In the genomic region with DNA sequence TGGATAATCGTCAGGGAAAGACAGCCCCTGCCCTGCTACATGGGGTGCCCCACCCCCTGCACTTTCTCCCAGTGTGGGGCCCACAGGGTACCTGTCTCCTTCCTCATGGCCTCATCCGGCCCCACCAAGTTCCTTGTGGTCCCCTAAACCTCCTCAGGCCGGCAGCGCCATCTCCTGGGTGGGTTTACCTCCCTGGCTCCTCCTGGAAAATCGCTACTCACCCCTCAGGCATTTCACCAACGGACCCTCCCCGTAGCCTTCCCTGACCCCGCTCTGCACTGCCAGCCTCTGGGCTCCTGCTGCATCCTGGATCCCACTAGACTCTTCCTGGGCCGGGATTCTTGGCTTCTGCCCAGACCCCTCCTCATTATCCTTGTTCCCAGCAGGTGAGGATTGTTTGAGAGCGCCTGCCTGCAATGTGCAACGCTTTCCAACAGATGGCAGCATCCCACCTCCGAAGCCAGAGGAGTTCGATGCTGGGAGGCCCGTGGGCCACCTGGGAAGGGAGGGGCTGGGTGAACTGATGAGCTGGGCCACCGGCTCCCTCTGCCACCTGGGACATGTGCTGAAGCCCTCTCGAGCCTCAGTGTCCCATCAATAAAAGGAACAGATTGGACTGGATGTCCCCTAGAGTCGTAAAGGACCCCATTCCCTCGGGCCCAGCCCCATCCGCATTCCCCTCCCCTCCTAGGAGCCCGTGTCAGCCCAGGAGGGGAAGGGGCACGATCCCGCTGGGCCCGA, we compare ENCODE assay signal across 8 cellular contexts. TPM values are rescaled to one million over a fixed set of nuclear protein-coding genes. Genes with fewer than 3 reads are reported as not detected.
DNase-seq lines count a peak whose midpoint lies in the region; ATAC-seq and TF ChIP-seq lines count a peak whose summit lies in the region.

No MANE protein-coding gene starts in this region.

- intact Hi-C loops in activated CD8-positive, alpha-beta T cell treated with anti-CD3 and anti-CD28 coated beads for 36 hours (cut with micrococcal nuclease) = loop anchor here (5.0 kb wide), 2 partner anchors 116 to 151 kb away; no protein-coding TSS in a partner anchor
- intact Hi-C loops in naive thymus-derived CD4-positive, alpha-beta T cell (cut with micrococcal nuclease) = loop anchor here (1.0 to 2.0 kb wide), 3 partner anchors 32 to 154 kb away; no protein-coding TSS in a partner anchor

- H2BK15ac ChIP-seq in H9 (ENCODE audit: low read depth, low read length) = no peak overlapping the region

- H3T11ph ChIP-seq in H9 (ENCODE audit: low read length) = no peak overlapping the region

- H3K36me3 Mint-ChIP-seq in H9 (ENCODE audit: insufficient read depth in 1 of 3, low read depth in 3 of 3) (no peaks in the 10 kb centered on the region), endothelial cell (ENCODE audit: low read depth, unreplicated experiment) (peaks cover 11% of the 10 kb centered on the region)
- H3K36me3 Mint-ChIP-seq in activated CD8-positive, alpha-beta T cell treated with anti-CD3 and anti-CD28 coated beads for 36 hours (ENCODE audit: low read depth) = no peaks in the 10 kb centered on the region
- no peaks in the 10 kb centered on the region for H3K36me3 Mint-ChIP-seq in naive thymus-derived CD4-positive, alpha-beta T cell

- H3K27ac ChIP-seq in BLaER1 (peak overlapping the region; percentile 7; the same call in 1 of the 2 replicates), H9 (ENCODE audit: insufficient read length, low read depth, low read length) (no peak overlapping the region)
- H3K27ac ChIP-seq in naive thymus-derived CD4-positive, alpha-beta T cell (ENCODE audit: low read depth, low read length) = no peak overlapping the region

- H3K27me3 ChIP-seq in BLaER1 (no peaks in the 10 kb centered on the region), H9 (ENCODE audit: insufficient read depth, low read length) (no peaks in the 10 kb centered on the region)
- H3K27me3 ChIP-seq in naive thymus-derived CD4-positive, alpha-beta T cell (ENCODE audit: control insufficient read depth in 2 of 2, insufficient read depth in 2 of 2, low read length in 2 of 2) = no peaks in the 10 kb centered on the region

- H3K27me3 Mint-ChIP-seq in H9 (ENCODE audit: low read depth) = peaks cover 9% of the 10 kb centered on the region
- no peaks in the 10 kb centered on the region for H3K27me3 Mint-ChIP-seq in activated CD8-positive, alpha-beta T cell treated with anti-CD3 and anti-CD28 coated beads for 36 hours
- peaks cover 16% of the 10 kb centered on the region for H3K27me3 Mint-ChIP-seq in endothelial cell (ENCODE audit: unreplicated experiment)
- H3K27me3 Mint-ChIP-seq in naive thymus-derived CD4-positive, alpha-beta T cell = peaks cover 0 to 5% (median 0%) of the 10 kb centered on the region in 5 donors
- peaks cover 12% of the 10 kb centered on the region for H3K27me3 Mint-ChIP-seq in stimulated activated naive CD8-positive, alpha-beta T cell treated with anti-CD3 and anti-CD28 coated beads, Interleukin-15, amount 100 ng/mL, for 72 hours

- H3K27ac Mint-ChIP-seq in H9 = peak overlapping the region; percentile 12 to 90 (median 27); a peak in 5 of 7 replicates
- no peak overlapping the region for H3K27ac Mint-ChIP-seq in activated CD8-positive, alpha-beta T cell treated with anti-CD3 and anti-CD28 coated beads for 36 hours
- H3K27ac Mint-ChIP-seq in endothelial cell (ENCODE audit: unreplicated experiment) = no peak overlapping the region
- no peak overlapping the region for H3K27ac Mint-ChIP-seq in naive thymus-derived CD4-positive, alpha-beta T cell
- H3K27ac Mint-ChIP-seq in stimulated activated naive CD8-positive, alpha-beta T cell treated with anti-CD3 and anti-CD28 coated beads, Interleukin-15, amount 100 ng/mL, for 72 hours = peak overlapping the region; percentile 37 to 83

- H3K79me2 ChIP-seq in H9 (ENCODE audit: insufficient read depth, low read length) = no peaks in the 10 kb centered on the region

- CTCF ChIA-PET in activated CD8-positive, alpha-beta T cell treated with anti-CD3 and anti-CD28 coated beads for 36 hours (lab: Charles Lee) = interaction anchor here (0.6 to 7.2 kb wide), 32 partner anchors 9 to 155 kb away, joined by 3 to 109 read pairs (median 5); a partner anchor contains a TSS
- CTCF ChIA-PET in naive thymus-derived CD4-positive, alpha-beta T cell (lab: Charles Lee) = interaction anchor here (1.0 to 4.8 kb wide), 4 partner anchors 16 to 118 kb away, joined by 3 to 29 read pairs (median 4); no protein-coding TSS in a partner anchor

- H3K4me1 ChIP-seq in BLaER1 (peaks cover 63% of the 10 kb centered on the region), H9 (ENCODE audit: insufficient read depth, low read length) (no peaks in the 10 kb centered on the region)
- H3K4me1 ChIP-seq in naive thymus-derived CD4-positive, alpha-beta T cell (ENCODE audit: control insufficient read depth in 2 of 2, insufficient read depth in 2 of 2, low read length in 2 of 2) = peaks cover 0 to 6% of the 10 kb centered on the region in 2 donors

- H4K20me1 ChIP-seq in BLaER1 = no peaks in the 10 kb centered on the region
- H4K20me1 ChIP-seq in H9 (ENCODE audit: control insufficient read depth, insufficient read depth, insufficient read length) = no peaks in the 10 kb centered on the region

- H3K9me3 ChIP-seq in BLaER1 (no peaks in the 10 kb centered on the region), H9 (ENCODE audit: control insufficient read depth, low read depth, low read length) (no peaks in the 10 kb centered on the region)
- H3K9me3 ChIP-seq in naive thymus-derived CD4-positive, alpha-beta T cell (ENCODE audit: control insufficient read depth in 2 of 3, low read length in 3 of 3) = no peaks in the 10 kb centered on the region

- DNase-seq in H9 (peak; percentile 89), NCI-H526 treated with DMSO at 0.1 percent for 48 hours (lab: John Stamatoyannopoulos, UW) (peak; percentile 35), endothelial cell (ENCODE audit: low spot score) (peak; percentile 75)
- DNase-seq in activated CD8-positive, alpha-beta T cell treated with anti-CD3 and anti-CD28 coated beads for 36 hours = peak; percentile 77
- peak; percentile 14 to 70 (median 53) for DNase-seq in naive thymus-derived CD4-positive, alpha-beta T cell
- peak; percentile 63 to 65 for DNase-seq in stimulated activated naive CD8-positive, alpha-beta T cell treated with anti-CD3 and anti-CD28 coated beads, Interleukin-15, amount 100 ng/mL, for 72 hours

- H3K4me3 Mint-ChIP-seq in H9 (peak overlapping the region; percentile 56 to 72), endothelial cell (ENCODE audit: unreplicated experiment) (no peak overlapping the region)
- H3K4me3 Mint-ChIP-seq in activated CD8-positive, alpha-beta T cell treated with anti-CD3 and anti-CD28 coated beads for 36 hours = no peak overlapping the region
- H3K4me3 Mint-ChIP-seq in naive thymus-derived CD4-positive, alpha-beta T cell = no peak overlapping the region
- H3K4me3 Mint-ChIP-seq in stimulated activated naive CD8-positive, alpha-beta T cell treated with anti-CD3 and anti-CD28 coated beads, Interleukin-15, amount 100 ng/mL, for 72 hours = no peak overlapping the region

- H3K18ac ChIP-seq in H9 (ENCODE audit: insufficient read length, low read depth, low read length) = no peak overlapping the region

- no peak overlapping the region for H2BK12ac ChIP-seq in H9 (ENCODE audit: insufficient read length, low read depth, low read length)

- H3K4ac ChIP-seq in H9 (ENCODE audit: low read depth, low read length) = no peak overlapping the region

- H2BK20ac ChIP-seq in H9 (ENCODE audit: low read depth, low read length, poor library complexity, severe bottlenecking) = no peak overlapping the region

- H3K14ac ChIP-seq in H9 (ENCODE audit: insufficient read depth, low read length) = no peak overlapping the region

- H3K4me1 Mint-ChIP-seq in H9 (peaks cover 23 to 30% of the 10 kb centered on the region in 2 experiments), endothelial cell (ENCODE audit: unreplicated experiment) (peaks cover 6% of the 10 kb centered on the region)
- H3K4me1 Mint-ChIP-seq in activated CD8-positive, alpha-beta T cell treated with anti-CD3 and anti-CD28 coated beads for 36 hours (ENCODE audit: low read depth) = peaks cover 5% of the 10 kb centered on the region
- peaks cover 0 to 11% (median 5%) of the 10 kb centered on the region in 7 donors for H3K4me1 Mint-ChIP-seq in naive thymus-derived CD4-positive, alpha-beta T cell
- peaks cover 10% of the 10 kb centered on the region for H3K4me1 Mint-ChIP-seq in stimulated activated naive CD8-positive, alpha-beta T cell treated with anti-CD3 and anti-CD28 coated beads, Interleukin-15, amount 100 ng/mL, for 72 hours

- no peaks in the 10 kb centered on the region for H3K79me1 ChIP-seq in H9 (ENCODE audit: insufficient read depth, low read depth, low read length, poor library complexity, severe bottlenecking)

- H3K9me3 Mint-ChIP-seq in H9 (no peaks in the 10 kb centered on the region; a peak in 1 of 5 replicates), endothelial cell (ENCODE audit: unreplicated experiment) (no peaks in the 10 kb centered on the region)
- H3K9me3 Mint-ChIP-seq in activated CD8-positive, alpha-beta T cell treated with anti-CD3 and anti-CD28 coated beads for 36 hours = no peaks in the 10 kb centered on the region
- peaks cover 0 to 2% (median 0%) of the 10 kb centered on the region in 11 donors for H3K9me3 Mint-ChIP-seq in naive thymus-derived CD4-positive, alpha-beta T cell
- no peaks in the 10 kb centered on the region for H3K9me3 Mint-ChIP-seq in stimulated activated naive CD8-positive, alpha-beta T cell treated with anti-CD3 and anti-CD28 coated beads, Interleukin-15, amount 100 ng/mL, for 72 hours

- H4K5ac ChIP-seq in H9 (ENCODE audit: insufficient read length, low read depth, low read length) = no peak overlapping the region

- no peak overlapping the region for H3K9ac ChIP-seq in BLaER1
- no peak overlapping the region for H3K9ac ChIP-seq in H9 (ENCODE audit: extremely low read depth, insufficient read length, low read length)

- H3K23ac ChIP-seq in H9 (ENCODE audit: insufficient read length, low read depth, low read length) = no peak overlapping the region

- H2BK120ac ChIP-seq in H9 (ENCODE audit: low read depth, low read length, poor library complexity, severe bottlenecking) = no peak overlapping the region

- ATAC-seq in activated CD8-positive, alpha-beta T cell treated with anti-CD3 and anti-CD28 coated beads for 36 hours = peak; percentile 90
- ATAC-seq in naive thymus-derived CD4-positive, alpha-beta T cell = peak; percentile 76
- peak; percentile 72 for ATAC-seq in stimulated activated naive CD8-positive, alpha-beta T cell treated with anti-CD3 and anti-CD28 coated beads, Interleukin-15, amount 100 ng/mL, for 72 hours
- no peak for ATAC-seq in HG02623 (IDR thresholded peaks at IDR 0.05; ENCODE audit: unreplicated experiment)

- no peaks in the 10 kb centered on the region for H3K23me2 ChIP-seq in H9 (ENCODE audit: insufficient read length, low read depth, low read length, poor library complexity, severe bottlenecking)

- no peak overlapping the region for H2BK5ac ChIP-seq in H9 (ENCODE audit: insufficient read length, low read length)

- H3K4me3 ChIP-seq in BLaER1 = no peak overlapping the region
- no peak overlapping the region for H3K4me3 ChIP-seq in naive thymus-derived CD4-positive, alpha-beta T cell (ENCODE audit: low read length)

- peak; percentile 98 for TF ChIP-seq CTCF in H9 (conservative IDR thresholded peaks at IDR 0.05)
- peak; percentile 99 for TF ChIP-seq CTCF in activated CD8-positive, alpha-beta T cell treated with anti-CD3 and anti-CD28 coated beads for 36 hours (IDR thresholded peaks at IDR 0.05)
- peak; percentile 95 for TF ChIP-seq CTCF in endothelial cell (IDR thresholded peaks at IDR 0.05; ENCODE audit: unreplicated experiment)

- POLR2A ChIA-PET in activated CD8-positive, alpha-beta T cell treated with anti-CD3 and anti-CD28 coated beads for 36 hours (lab: Charles Lee) = no interaction called here
- POLR2A ChIA-PET in naive thymus-derived CD4-positive, alpha-beta T cell (lab: Charles Lee) = no interaction called here

- H2AFZ ChIP-seq in H9 (ENCODE audit: low read length) = no peak overlapping the region

- no peak overlapping the region for H4K91ac ChIP-seq in H9 (ENCODE audit: insufficient read length, low read depth, low read length)

- no CpG with 5 or more reads among the region's 23 CpGs for WGBS in H9 (ENCODE audit: extremely low coverage, insufficient read length, low lambda C conversion rate)

- no peak overlapping the region for H3K56ac ChIP-seq in H9 (ENCODE audit: insufficient read length, low read depth, low read length)

- no peak overlapping the region for H4K8ac ChIP-seq in H9 (replicated peaks; ENCODE audit: insufficient read length, low read depth, low read length)

- H2AK5ac ChIP-seq in H9 (ENCODE audit: insufficient read length, low read length) = no peak overlapping the region

- H3K4me2 ChIP-seq in BLaER1 = peak overlapping the region; percentile 76
- peak overlapping the region; percentile 22 for H3K4me2 ChIP-seq in H9 (ENCODE audit: insufficient read depth, insufficient read length, low read length)

- H3K36me3 ChIP-seq in BLaER1 = no peaks in the 10 kb centered on the region
- no peaks in the 10 kb centered on the region for H3K36me3 ChIP-seq in naive thymus-derived CD4-positive, alpha-beta T cell (ENCODE audit: control insufficient read depth in 2 of 3, insufficient read depth in 3 of 3, low read length in 3 of 3)

RNA-seq across cellular contexts. Expression of a gene that starts 44.2 kb away (rescaled TPM):
- total RNA-seq in H9 (2021) (89.6 and 90.2 TPM in 2 replicates), endothelial cell (ENCODE audit: unreplicated experiment) (15.1 TPM)
- total RNA-seq in activated CD8-positive, alpha-beta T cell treated with anti-CD3 and anti-CD28 coated beads for 36 hours = 10 to 100 TPM; 83.5 to 86.0 TPM
- total RNA-seq in naive thymus-derived CD4-positive, alpha-beta T cell = 10 to 100 TPM; 15.6 to 43.7 (median 29.6) TPM
- 10 to 100 TPM; 15.6 to 28.2 TPM for polyA plus RNA-seq in naive thymus-derived CD4-positive, alpha-beta T cell

Comparison
In these comparisons a context has a peak if more than half of its experiments do, and no peak if none do; other contexts are left out.
1. DNase-seq: peak in every context shown above with its lines; median percentile 89 in H9; 77 in activated CD8-positive, alpha-beta T cell treated with anti-CD3 and anti-CD28 coated beads for 36 hours; 75 in endothelial cell; 64 in stimulated activated naive CD8-positive, alpha-beta T cell treated with anti-CD3 and anti-CD28 coated beads, Interleukin-15, amount 100 ng/mL, for 72 hours; 53 in naive thymus-derived CD4-positive, alpha-beta T cell; 35 in NCI-H526 treated with DMSO at 0.1 percent for 48 hours.
2. H3K27ac Mint-ChIP-seq: peak in H9 (3 of 3) and stimulated activated naive CD8-positive, alpha-beta T cell treated with anti-CD3 and anti-CD28 coated beads, Interleukin-15, amount 100 ng/mL, for 72 hours (2 of 2); none in activated CD8-positive, alpha-beta T cell treated with anti-CD3 and anti-CD28 coated beads for 36 hours (single experiment), endothelial cell (single experiment) and naive thymus-derived CD4-positive, alpha-beta T cell (0 of 9).
3. H3K4me3 Mint-ChIP-seq: peak in H9 (2 of 2); none in activated CD8-positive, alpha-beta T cell treated with anti-CD3 and anti-CD28 coated beads for 36 hours (single experiment), endothelial cell (single experiment), naive thymus-derived CD4-positive, alpha-beta T cell (0 of 10) and stimulated activated naive CD8-positive, alpha-beta T cell treated with anti-CD3 and anti-CD28 coated beads, Interleukin-15, amount 100 ng/mL, for 72 hours (0 of 2).
4. Peak in every context shown above with its lines, with median percentiles within 50 percentile points of each other: CTCF ChIP-seq.